27 cellular contexts compared by ENCODE assay signal in the genomic region with DNA sequence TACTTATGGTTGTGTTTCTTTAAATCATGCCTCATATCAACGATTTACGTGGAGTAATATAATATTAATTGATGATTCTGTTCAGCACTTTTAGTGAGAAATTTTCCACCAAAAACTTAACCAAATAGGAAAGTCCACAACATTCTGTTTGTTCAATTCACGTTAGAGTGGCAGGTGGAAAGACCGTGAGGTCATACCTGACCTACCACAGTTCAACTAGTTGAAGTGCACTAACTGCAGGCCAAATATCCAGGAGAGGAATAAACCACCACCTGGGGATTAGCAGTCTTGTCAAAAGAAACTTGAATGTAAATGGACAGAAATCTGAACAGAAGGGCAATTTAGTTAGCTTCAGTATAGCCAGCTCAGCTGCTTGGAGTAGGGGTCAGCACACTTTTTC.
"Had no signal": no experiment of that assay in that cellular context is flagged by ENCODE, and none has a peak within 500 bp of the region (broad histone marks: within the 10 kb centered on the region; RNA-seq: fewer than 3 reads in every experiment).

No MANE protein-coding gene starts in this region.

- FAIRE-seq: astrocyte, bronchial epithelial cell, frontal cortex had no signal

- H3K36me3 ChIP-seq: brain microvascular endothelial cell had no signal

- DNase-seq: activated CD4-positive, alpha-beta memory T cell treated with anti-CD3 and anti-CD28 coated beads for 36 hours; activated CD4-positive, alpha-beta T cell treated with anti-CD3 and anti-CD28 coated beads for 36 hours; activated CD4-positive, alpha-beta T cell treated with anti-CD3 and anti-CD28 coated beads, Interleukin-2, amount 10 ng/mL, durations not matched to agents 24 days and 14 days; activated CD4-positive, CD25-positive, alpha-beta regulatory T cell; activated CD4-positive, CD25-positive, alpha-beta regulatory T cell treated with anti-CD3 and anti-CD28 coated beads, Interleukin-2, amount 50 U/mL, for 72 hours; activated CD8-positive, alpha-beta memory T cell treated with anti-CD3 and anti-CD28 coated beads, Interleukin-2, amount 50 U/mL, for 48 hours; activated CD8-positive, alpha-beta T cell treated with anti-CD3 and anti-CD28 coated beads, Interleukin-2, amount 10 ng/mL, durations not matched to agents 7 days and 5 days; activated gamma-delta T cell; activated naive CD4-positive, alpha-beta T cell; activated naive CD4-positive, alpha-beta T cell treated with anti-CD3 and anti-CD28 coated beads, Interleukin-2, amount 50 U/mL, for 16 hours; activated T-cell treated with anti-CD3 and anti-CD28 coated beads for 4 hours; activated T-cell treated with anti-CD3 and anti-CD28 coated beads, Interleukin-2, amount 50 U/mL, for 24 hours; activated T-cell treated with anti-CD3 and anti-CD28 coated beads, Interleukin-2, amount 50 U/mL, for 72 hours; amniotic stem cell; anterior cingulate cortex; brain microvascular endothelial cell; dorsolateral prefrontal cortex; effector memory CD4-positive, alpha-beta T cell; endodermal cell; foreskin fibroblast; head of caudate nucleus; T-helper 2 cell had no signal

- H3K27me3 ChIP-seq: brain microvascular endothelial cell had no signal

- H3K27ac ChIP-seq: brain microvascular endothelial cell, coronary artery, dorsolateral prefrontal cortex had no signal

- H3K4me3 ChIP-seq: coronary artery, dorsolateral prefrontal cortex had no signal

- ATAC-seq: activated CD4-positive, alpha-beta T cell treated with anti-CD3 and anti-CD28 coated beads for 36 hours; activated CD8-positive, alpha-beta T cell treated with anti-CD3 and anti-CD28 coated beads, Interleukin-2, amount 10 ng/mL, durations not matched to agents 7 days and 5 days; activated T-cell treated with anti-CD3 and anti-CD28 coated beads, Interleukin-2, amount 50 U/mL, for 72 hours; esophagus mucosa had no signal
